In genomic region chr14:23094666-23095195, GRCh38 we compare ENCODE assay signal across 1 cellular context.
TF ChIP-seq lines count a peak whose summit lies in the region.

Gene ACIN1 (minus strand): TSS chr14:23095136. CDS start chr14:23095112, 24 bp downstream.

TF ChIP-seq in A549, 52 proteins besides CTCF, POLR2A, EP300 and RAD21 (continued from another document):
- TF ChIP-seq, protein P1, sequence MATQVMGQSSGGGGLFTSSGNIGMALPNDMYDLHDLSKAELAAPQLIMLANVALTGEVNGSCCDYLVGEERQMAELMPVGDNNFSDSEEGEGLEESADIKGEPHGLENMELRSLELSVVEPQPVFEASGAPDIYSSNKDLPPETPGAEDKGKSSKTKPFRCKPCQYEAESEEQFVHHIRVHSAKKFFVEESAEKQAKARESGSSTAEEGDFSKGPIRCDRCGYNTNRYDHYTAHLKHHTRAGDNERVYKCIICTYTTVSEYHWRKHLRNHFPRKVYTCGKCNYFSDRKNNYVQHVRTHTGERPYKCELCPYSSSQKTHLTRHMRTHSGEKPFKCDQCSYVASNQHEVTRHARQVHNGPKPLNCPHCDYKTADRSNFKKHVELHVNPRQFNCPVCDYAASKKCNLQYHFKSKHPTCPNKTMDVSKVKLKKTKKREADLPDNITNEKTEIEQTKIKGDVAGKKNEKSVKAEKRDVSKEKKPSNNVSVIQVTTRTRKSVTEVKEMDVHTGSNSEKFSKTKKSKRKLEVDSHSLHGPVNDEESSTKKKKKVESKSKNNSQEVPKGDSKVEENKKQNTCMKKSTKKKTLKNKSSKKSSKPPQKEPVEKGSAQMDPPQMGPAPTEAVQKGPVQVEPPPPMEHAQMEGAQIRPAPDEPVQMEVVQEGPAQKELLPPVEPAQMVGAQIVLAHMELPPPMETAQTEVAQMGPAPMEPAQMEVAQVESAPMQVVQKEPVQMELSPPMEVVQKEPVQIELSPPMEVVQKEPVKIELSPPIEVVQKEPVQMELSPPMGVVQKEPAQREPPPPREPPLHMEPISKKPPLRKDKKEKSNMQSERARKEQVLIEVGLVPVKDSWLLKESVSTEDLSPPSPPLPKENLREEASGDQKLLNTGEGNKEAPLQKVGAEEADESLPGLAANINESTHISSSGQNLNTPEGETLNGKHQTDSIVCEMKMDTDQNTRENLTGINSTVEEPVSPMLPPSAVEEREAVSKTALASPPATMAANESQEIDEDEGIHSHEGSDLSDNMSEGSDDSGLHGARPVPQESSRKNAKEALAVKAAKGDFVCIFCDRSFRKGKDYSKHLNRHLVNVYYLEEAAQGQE (IDR thresholded peaks at IDR 0.05), result no peak
- TF ChIP-seq E2F6 (IDR thresholded peaks at IDR 0.05; ENCODE audit: borderline replicate concordance, low read depth) (no peak), CHD2 (IDR thresholded peaks at IDR 0.05; ENCODE audit: low read length, partially characterized antibody) (no peak), FOSL2 (IDR thresholded peaks at IDR 0.05) (no peak), FOSL2 (CRISPR knock-in tag; IDR thresholded peaks at IDR 0.05) (no peak), ZNF302 (CRISPR knock-in tag; IDR thresholded peaks at IDR 0.05) (no peak), HOXA7 (CRISPR knock-in tag; IDR thresholded peaks at IDR 0.05) (no peak), EHMT2 (IDR thresholded peaks at IDR 0.05; ENCODE audit: low read depth) (no peak), NPAS2 (CRISPR knock-in tag; IDR thresholded peaks at IDR 0.05; ENCODE audit: borderline replicate concordance) (no peak), MAFK (IDR thresholded peaks at IDR 0.05; ENCODE audit: partially characterized antibody) (no peak), JUN (IDR thresholded peaks at IDR 0.05) (peak in 1 of 2 experiments; percentile 70; a peak in 2 of 5 replicates), ZSCAN20 (CRISPR knock-in tag; IDR thresholded peaks at IDR 0.05) (no peak), FOXS1 (CRISPR knock-in tag; IDR thresholded peaks at IDR 0.05) (no peak), RARB (CRISPR knock-in tag; IDR thresholded peaks at IDR 0.05) (no peak), HDAC2 (IDR thresholded peaks at IDR 0.05) (no peak)
- TF ChIP-seq, protein P2, sequence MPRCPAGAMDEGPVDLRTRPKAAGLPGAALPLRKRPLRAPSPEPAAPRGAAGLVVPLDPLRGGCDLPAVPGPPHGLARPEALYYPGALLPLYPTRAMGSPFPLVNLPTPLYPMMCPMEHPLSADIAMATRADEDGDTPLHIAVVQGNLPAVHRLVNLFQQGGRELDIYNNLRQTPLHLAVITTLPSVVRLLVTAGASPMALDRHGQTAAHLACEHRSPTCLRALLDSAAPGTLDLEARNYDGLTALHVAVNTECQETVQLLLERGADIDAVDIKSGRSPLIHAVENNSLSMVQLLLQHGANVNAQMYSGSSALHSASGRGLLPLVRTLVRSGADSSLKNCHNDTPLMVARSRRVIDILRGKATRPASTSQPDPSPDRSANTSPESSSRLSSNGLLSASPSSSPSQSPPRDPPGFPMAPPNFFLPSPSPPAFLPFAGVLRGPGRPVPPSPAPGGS (IDR thresholded peaks at IDR 0.05), result peak; percentile 10; the same call in 1 of the 3 replicates
